Comparison of ENCODE assay signal across 14 cellular contexts in the genomic region with DNA sequence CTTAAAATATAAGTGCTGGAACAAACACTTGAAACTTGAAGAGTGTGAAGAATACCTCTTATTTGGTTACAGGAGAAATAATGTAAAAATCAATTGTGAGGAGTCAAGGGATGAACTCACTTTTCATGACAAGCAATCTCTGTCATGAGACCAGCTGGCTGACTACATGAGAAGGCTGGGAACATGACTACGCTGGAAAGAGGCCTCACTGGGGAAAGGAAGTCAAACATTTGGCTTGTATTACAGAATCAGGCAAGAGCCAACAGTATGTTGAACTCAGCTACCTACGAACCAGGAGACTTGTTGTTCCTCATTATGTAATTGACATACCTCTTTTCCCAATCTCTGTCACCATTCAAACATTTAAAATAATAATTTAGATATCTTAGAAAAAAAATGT. TPM values are rescaled to one million over a fixed set of nuclear protein-coding genes. Genes with fewer than 3 reads are reported as not detected.
A peak's percentile ranks its signal among the peaks of the same experiment; 100 is the strongest.
DNase-seq lines count a peak whose midpoint lies in the region; ATAC-seq and TF ChIP-seq lines count a peak whose summit lies in the region.
"Had no signal": no experiment of that assay in that cellular context is flagged by ENCODE, and none has a peak within 500 bp of the region (broad histone marks: within the 10 kb centered on the region; RNA-seq: fewer than 3 reads in every experiment).

No MANE protein-coding gene starts in this region.

- H3K36me3 ChIP-seq in H7 (replicated peaks; ENCODE audit: control insufficient read depth, insufficient read depth, low read length) = no peaks in the 10 kb centered on the region

- in situ Hi-C loops in KBM-7 (cut with MboI; ENCODE audit: low pct_unique_long_range_greater_than_20kb, low sequenced_read_pairs) = no loop called here

- no peaks in the 10 kb centered on the region for H3K27me3 ChIP-seq in H7 (ENCODE audit: control insufficient read depth, insufficient read depth, low read length)
- H3K27me3 ChIP-seq: dorsolateral prefrontal cortex had no signal

- no peak for ATAC-seq in GM21390 (IDR thresholded peaks at IDR 0.05; ENCODE audit: unreplicated experiment)

- peak; percentile 86 for DNase-seq in DMS53 (lab: John Stamatoyannopoulos, UW)
- DNase-seq in NCI-H1092 treated with DMSO at 0.1 percent for 48 hours (lab: John Stamatoyannopoulos, UW) = peak; percentile 73
- DNase-seq in NCI-H748 treated with DMSO at 0.1 percent for 48 hours (lab: John Stamatoyannopoulos, UW) = peak; percentile 43
- peak; percentile 58 for DNase-seq in fibroblast of pulmonary artery (ENCODE audit: low read depth)
- no peak for DNase-seq in KBM-7
- no peak for DNase-seq in H7
- DNase-seq in COLO829 (ENCODE audit: low spot score) = no peak
- DNase-seq: activated naive CD4-positive, alpha-beta T cell treated with anti-CD3 and anti-CD28 coated beads for 36 hours; dorsolateral prefrontal cortex; KG1; NCI-H146; SIG-M5; T-helper 9 cell had no signal

- H3K4me3 ChIP-seq in fibroblast of pulmonary artery (replicated peaks; ENCODE audit: low read depth, low read length) (no peak overlapping the region), H7 (ENCODE audit: insufficient read depth, low read depth, low read length) (no peak overlapping the region)
- H3K4me3 ChIP-seq: dorsolateral prefrontal cortex had no signal

- TF ChIP-seq CTCF in fibroblast of pulmonary artery (IDR thresholded peaks at IDR 0.05; ENCODE audit: low read length, missing control alignments) = no peak

RNA-seq across cellular contexts. Expression of gene DCDC1, which starts 14.4 kb away (rescaled TPM):
- 0.18 and 0.59 TPM in 2 replicates for total RNA-seq in H7 (2014; rRNA removed; shearing (Covaris generic))

RNA-seq across cellular contexts. Expression of gene DNAJC24, which starts 14.5 kb away (rescaled TPM):
- total RNA-seq in H7 (2014; rRNA removed; shearing (Covaris generic)) = 10.7 and 12.4 TPM in 2 replicates

Comparison
In these comparisons a context has a peak if more than half of its experiments do, and no peak if none do; other contexts are left out.
1. DNase-seq: peak in DMS53 (single experiment), NCI-H1092 treated with DMSO at 0.1 percent for 48 hours (single experiment), NCI-H748 treated with DMSO at 0.1 percent for 48 hours (single experiment) and fibroblast of pulmonary artery (single experiment); none in KBM-7 (single experiment), H7 (single experiment) and COLO829 (single experiment).